In the genomic region with DNA sequence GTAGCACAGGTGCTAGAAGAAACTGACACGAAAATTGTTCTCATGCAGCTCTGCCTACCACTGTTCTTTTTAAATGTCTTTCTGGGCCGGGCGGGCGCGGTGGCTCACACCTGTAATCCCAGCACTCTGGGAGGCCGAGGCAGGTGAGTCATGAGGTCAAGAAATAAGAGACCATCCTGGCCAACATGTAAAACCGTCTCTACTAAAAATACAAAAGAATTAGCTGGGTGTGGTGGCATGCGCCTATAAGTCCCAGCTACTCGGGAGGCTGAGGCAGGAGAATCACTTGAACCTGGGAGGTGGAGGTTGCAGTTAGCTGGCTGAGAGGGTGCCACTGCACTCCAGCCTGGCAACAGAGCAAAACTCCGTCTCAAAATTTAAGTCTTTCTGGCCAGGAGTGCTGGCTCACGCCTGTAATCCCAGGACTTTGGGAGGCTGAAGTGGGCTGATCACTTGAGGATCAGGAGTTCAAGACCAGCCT, we compare ENCODE assay signal across 10 cellular contexts. TPM values are rescaled to one million over a fixed set of nuclear protein-coding genes. Genes with fewer than 3 reads are reported as not detected.
DNase-seq lines count a peak whose midpoint lies in the region; ATAC-seq and TF ChIP-seq lines count a peak whose summit lies in the region.
"Had no signal": no experiment of that assay in that cellular context is flagged by ENCODE, and none has a peak within 500 bp of the region (broad histone marks: within the 10 kb centered on the region; RNA-seq: fewer than 3 reads in every experiment).

No MANE protein-coding gene starts in this region.

- DNase-seq in heart right ventricle (no peak), cardiac septum (ENCODE audit: low spot score) (no peak), right lobe of liver (no peak), upper lobe of left lung (no peak), activated gamma-delta T cell (lab: John Stamatoyannopoulos, UW) (no peak), SKM-1 treated with dmso at 0.1 percent for 144 hours (lab: John Stamatoyannopoulos, UW; ENCODE audit: unreplicated experiment) (no peak)

- H3K9me3 ChIP-seq in heart right ventricle (no peaks in the 10 kb centered on the region), right lobe of liver (no peaks in the 10 kb centered on the region), upper lobe of left lung (no peaks in the 10 kb centered on the region)

- intact Hi-C loops in heart right ventricle (cut with DNase I), result loop anchor here in 3 of 10 donors (5.0 kb wide), 2 partner anchors 50 to 55 kb away; a partner anchor contains a TSS
- intact Hi-C loops in cardiac septum (cut with DNase I), result no loop called here
- intact Hi-C loops in right lobe of liver (cut with DNase I), result no loop called here

- H3K4me1 ChIP-seq in heart right ventricle, result peaks cover 2 to 29% (median 12%) of the 10 kb centered on the region in 9 donors
- peaks cover 0 to 8% (median 0%) of the 10 kb centered on the region in 4 donors for H3K4me1 ChIP-seq in right lobe of liver
- H3K4me1 ChIP-seq in upper lobe of left lung, result peaks cover 13 to 25% (median 20%) of the 10 kb centered on the region in 4 donors

- no peaks in the 10 kb centered on the region for H3K9me3 Mint-ChIP-seq in activated T-helper 17 cell treated with anti-CD3 and anti-CD28 coated beads, Interleukin-2, amount 50 U/mL, for 72 hours

- peak overlapping the region; percentile 97 for H3K27ac Mint-ChIP-seq in activated T-helper 17 cell treated with anti-CD3 and anti-CD28 coated beads, Interleukin-2, amount 50 U/mL, for 72 hours

- H3K4me3 ChIP-seq in heart right ventricle (no peak overlapping the region), right lobe of liver (no peak overlapping the region), upper lobe of left lung (peak overlapping the region in 1 of 4 donors; percentile 83)

- no peak for TF ChIP-seq EP300 in upper lobe of left lung (IDR thresholded peaks at IDR 0.05)

- WGBS in heart right ventricle, 2 donors, result 86 to 91% methylated on average over 11 of the region's 11 CpGs
- 74% methylated on average over 6 of the region's 11 CpGs for WGBS in right lobe of liver (ENCODE audit: insufficient coverage, low coverage, low lambda C conversion rate, missing lambda C conversion rate)
- WGBS in upper lobe of left lung, 2 donors, result 72 to 86% methylated on average over 9 to 11 of the region's 11 CpGs

- H3K27me3 ChIP-seq in heart right ventricle, result no peaks in the 10 kb centered on the region
- H3K27me3 ChIP-seq in right lobe of liver, result no peaks in the 10 kb centered on the region
- H3K27me3 ChIP-seq in upper lobe of left lung, result no peaks in the 10 kb centered on the region

- TF ChIP-seq CTCF in heart right ventricle (IDR thresholded peaks at IDR 0.05), result no peak
- TF ChIP-seq CTCF in right lobe of liver (IDR thresholded peaks at IDR 0.05), result no peak
- TF ChIP-seq CTCF in upper lobe of left lung (IDR thresholded peaks at IDR 0.05), result no peak

- TF ChIP-seq POLR2A in right lobe of liver (IDR thresholded peaks at IDR 0.05), result no peak
- TF ChIP-seq POLR2A in upper lobe of left lung (IDR thresholded peaks at IDR 0.05), result no peak

- peaks cover 20% of the 10 kb centered on the region for H3K4me1 Mint-ChIP-seq in activated T-helper 17 cell treated with anti-CD3 and anti-CD28 coated beads, Interleukin-2, amount 50 U/mL, for 72 hours

- H3K36me3 ChIP-seq in heart right ventricle (peaks cover 0 to 85% (median 59%) of the 10 kb centered on the region in 9 donors), right lobe of liver (peaks cover 18 to 64% (median 30%) of the 10 kb centered on the region in 4 donors), upper lobe of left lung (peaks cover 45 to 79% (median 57%) of the 10 kb centered on the region in 4 donors)

- H3K27ac ChIP-seq in heart right ventricle (peak overlapping the region in 8 of 10 donors; percentile 87 to 96 (median 93)), right lobe of liver (peak overlapping the region in 2 of 3 donors; percentile 86 to 93), upper lobe of left lung (peak overlapping the region; percentile 90 to 97 (median 94))

- ATAC-seq in heart right ventricle (no peak), right lobe of liver (no peak), upper lobe of left lung (ENCODE audit: low FRiP score in 2 of 2) (no peak), HG02981 (IDR thresholded peaks at IDR 0.05; ENCODE audit: unreplicated experiment) (no peak)
- no peak for ATAC-seq in activated T-helper 17 cell treated with anti-CD3 and anti-CD28 coated beads, Interleukin-2, amount 50 U/mL, for 72 hours (replicated peaks)

- peak overlapping the region; percentile 98 for H3K4me3 Mint-ChIP-seq in activated T-helper 17 cell treated with anti-CD3 and anti-CD28 coated beads, Interleukin-2, amount 50 U/mL, for 72 hours

- H3K27me3 Mint-ChIP-seq in activated T-helper 17 cell treated with anti-CD3 and anti-CD28 coated beads, Interleukin-2, amount 50 U/mL, for 72 hours, result no peaks in the 10 kb centered on the region

- H3K36me3 Mint-ChIP-seq in activated T-helper 17 cell treated with anti-CD3 and anti-CD28 coated beads, Interleukin-2, amount 50 U/mL, for 72 hours (ENCODE audit: low read depth), result no peaks in the 10 kb centered on the region

RNA-seq across cellular contexts. Expression of a gene that starts 0.9 kb away (rescaled TPM):
- 10 to 100 TPM; 12.8 to 32.3 (median 21.9) TPM for total RNA-seq in heart right ventricle
- 10 to 100 TPM; 11.5 to 17.0 TPM for polyA plus RNA-seq in heart right ventricle
- total RNA-seq in cardiac septum, result 26.2 TPM
- total RNA-seq in activated T-helper 17 cell treated with anti-CD3 and anti-CD28 coated beads, Interleukin-2, amount 50 U/mL, for 72 hours, result 10 to 100 TPM; 28.1 to 79.8 TPM
- 10 to 100 TPM in 3 of 6 experiments, 1 to 10 TPM in 3; 4.9 to 28.3 (median 11.3) TPM for total RNA-seq in right lobe of liver
- 10 to 100 TPM; 26.3 to 67.1 (median 45.1) TPM for total RNA-seq in upper lobe of left lung

RNA-seq across cellular contexts. Expression of a gene that starts 22.1 kb away (rescaled TPM):
- total RNA-seq in heart right ventricle (10 to 100 TPM; 17.6 to 30.3 (median 22.0) TPM), cardiac septum (26.8 TPM), right lobe of liver (10 to 100 TPM; 14.1 to 19.0 (median 17.2) TPM), upper lobe of left lung (100 to 1,000 TPM in 1 of 6 donors, 10 to 100 TPM in 5; 30.4 to 105 (median 37.6) TPM)
- 10 to 100 TPM; 14.3 to 33.8 TPM for polyA plus RNA-seq in heart right ventricle
- 100 to 1,000 TPM in 1 of 2 donors, 10 to 100 TPM in 1; 67.5 to 109 TPM for total RNA-seq in activated T-helper 17 cell treated with anti-CD3 and anti-CD28 coated beads, Interleukin-2, amount 50 U/mL, for 72 hours

RNA-seq across cellular contexts. Expression of a gene that starts 29.3 kb away (rescaled TPM):
- total RNA-seq in heart right ventricle (not detected), cardiac septum (not detected), right lobe of liver (not detected), upper lobe of left lung (not detected)
- polyA plus RNA-seq in heart right ventricle, result under 1 TPM in 1 of 2 donors, not detected in 1; 0.04 TPM
- not detected for total RNA-seq in activated T-helper 17 cell treated with anti-CD3 and anti-CD28 coated beads, Interleukin-2, amount 50 U/mL, for 72 hours
- total RNA-seq: H1, left lobe of liver had no signal
- polyA plus RNA-seq: H1 had no signal

RNA-seq across cellular contexts. Expression of a gene that starts 52.7 kb away (rescaled TPM):
- total RNA-seq in heart right ventricle, result 10 to 100 TPM in 9 of 10 donors, 1 to 10 TPM in 1; 9.2 to 19.4 (median 12.8) TPM
- polyA plus RNA-seq in heart right ventricle, result 1 to 10 TPM; 1.8 to 9.5 TPM
- total RNA-seq in cardiac septum, result 24.4 TPM
- 10 to 100 TPM; 36.7 to 61.9 TPM for total RNA-seq in activated T-helper 17 cell treated with anti-CD3 and anti-CD28 coated beads, Interleukin-2, amount 50 U/mL, for 72 hours
- total RNA-seq in right lobe of liver, result 1 to 10 TPM in 1 of 6 experiments, under 1 TPM in 5; 0.46 to 1.5 (median 0.73) TPM
- 10 to 100 TPM in 1 of 6 donors, 1 to 10 TPM in 5; 3.1 to 12.1 (median 7.8) TPM for total RNA-seq in upper lobe of left lung

RNA-seq across cellular contexts. Expression of a gene that starts 55.1 kb away (rescaled TPM):
- total RNA-seq in heart right ventricle, result 10 to 100 TPM; 21.6 to 30.7 (median 28.1) TPM
- 10 to 100 TPM in 1 of 2 donors, 1 to 10 TPM in 1; 8.8 to 25.5 TPM for polyA plus RNA-seq in heart right ventricle
- 29.5 TPM for total RNA-seq in cardiac septum
- 10 to 100 TPM; 62.7 to 65.0 TPM for total RNA-seq in activated T-helper 17 cell treated with anti-CD3 and anti-CD28 coated beads, Interleukin-2, amount 50 U/mL, for 72 hours
- 10 to 100 TPM; 10.7 to 23.2 (median 20.1) TPM for total RNA-seq in right lobe of liver
- 100 to 1,000 TPM in 1 of 6 donors, 10 to 100 TPM in 5; 28.9 to 160 (median 46.3) TPM for total RNA-seq in upper lobe of left lung
